ENCODE assay signal across 16 cellular contexts in genomic region chr1:81252471-81253160, GRCh38.
DNase-seq lines count a peak whose midpoint lies in the region; ATAC-seq, FAIRE-seq and TF ChIP-seq lines count a peak whose summit lies in the region.
"Had no signal": no experiment of that assay in that cellular context is flagged by ENCODE, and none has a peak within 500 bp of the region (broad histone marks: within the 10 kb centered on the region; RNA-seq: fewer than 3 reads in every experiment).

No MANE protein-coding gene starts in this region.

- CTCF ChIA-PET in WTC11 (lab: Charles Lee), result no interaction called here

- no peaks in the 10 kb centered on the region for H3K9me2 ChIP-seq in Karpas-422 (replicated peaks; ENCODE audit: insufficient read depth, low read length)

- no peaks in the 10 kb centered on the region for H3K27me3 ChIP-seq in HUES48 (ENCODE audit: control insufficient read depth, insufficient read depth, low read length)
- H3K27me3 ChIP-seq in iPS-20b (ENCODE audit: insufficient read depth, low read length), result no peaks in the 10 kb centered on the region
- no peaks in the 10 kb centered on the region for H3K27me3 ChIP-seq in Karpas-422 (ENCODE audit: low read length)

- TF ChIP-seq CTCF in WTC11 (IDR thresholded peaks at IDR 0.05), result no peak

- peaks cover 76% of the 10 kb centered on the region for H3K4me1 Mint-ChIP-seq in WTC11
- H3K4me1 Mint-ChIP-seq: CD4-positive, alpha-beta memory T cell had no signal

- peak overlapping the region; percentile 84 for H3K27ac Mint-ChIP-seq in WTC11
- H3K27ac Mint-ChIP-seq: CD4-positive, alpha-beta memory T cell had no signal

- peak overlapping the region; percentile 76 for H3K27ac ChIP-seq in HUES48 (ENCODE audit: low read depth, low read length)
- peak overlapping the region; percentile 20 for H3K27ac ChIP-seq in iPS-20b (ENCODE audit: low read length)
- H3K27ac ChIP-seq in Karpas-422 (ENCODE audit: low read length), result no peak overlapping the region
- H3K27ac ChIP-seq: GM23248 had no signal

- no peak overlapping the region for H3K9ac ChIP-seq in HUES48 (ENCODE audit: low read depth, low read length)
- H3K9ac ChIP-seq in iPS-20b (ENCODE audit: low read depth, low read length), result peak overlapping the region; percentile 21; the same call in 1 of the 2 replicates
- H3K9ac ChIP-seq in Karpas-422 (ENCODE audit: low read length), result no peak overlapping the region
- H3K9ac ChIP-seq: GM23248 had no signal

- H3K36me3 ChIP-seq in HUES48 (ENCODE audit: control insufficient read depth, insufficient read depth, low read length) (peaks cover 8% of the 10 kb centered on the region), iPS-20b (ENCODE audit: insufficient read depth, low read depth, low read length) (peaks cover 28% of the 10 kb centered on the region), Karpas-422 (ENCODE audit: insufficient read depth, low read length) (no peaks in the 10 kb centered on the region)

- H3K4me1 ChIP-seq in HUES48 (ENCODE audit: control insufficient read depth, insufficient read depth, low read length) (peaks cover 43% of the 10 kb centered on the region), iPS-20b (ENCODE audit: insufficient read depth, low read length) (peaks cover 34% of the 10 kb centered on the region), Karpas-422 (ENCODE audit: low read length) (no peaks in the 10 kb centered on the region)

- DNase-seq in WTC11 (ENCODE audit: low spot score), result no peak
- DNase-seq in Karpas-422, result no peak
- DNase-seq in GM19239 (ENCODE audit: insufficient read length, low spot score), result no peak
- no peak for DNase-seq in SIG-M5 treated with dmso at 0.1 percent for 504 hours (lab: John Stamatoyannopoulos, UW; ENCODE audit: unreplicated experiment)
- DNase-seq: C1 segment of cervical spinal cord; Calu3; CD4-positive, alpha-beta memory T cell; COR-L47; DND-41; GM23248; HCEC 1CT had no signal

- peak overlapping the region; percentile 46 for H3K4me3 Mint-ChIP-seq in WTC11
- H3K4me3 Mint-ChIP-seq: CD4-positive, alpha-beta memory T cell had no signal

- H3K79me2 ChIP-seq in Karpas-422 (ENCODE audit: low read length), result no peaks in the 10 kb centered on the region

- no peaks in the 10 kb centered on the region for H3K27me3 Mint-ChIP-seq in WTC11 (ENCODE audit: low read depth)
- H3K27me3 Mint-ChIP-seq: CD4-positive, alpha-beta memory T cell had no signal

- no peaks in the 10 kb centered on the region for H3K9me3 ChIP-seq in HUES48 (ENCODE audit: control insufficient read depth, insufficient read depth, low read length)
- no peaks in the 10 kb centered on the region for H3K9me3 ChIP-seq in iPS-20b (ENCODE audit: insufficient read depth, low read depth, low read length)
- 0 out of 2 replicates have a peak, but pooled peaks cover 3% of the 10 kb centered on the region for H3K9me3 ChIP-seq in Karpas-422 (ENCODE audit: low read length)

- H3K4me3 ChIP-seq in HUES48 (ENCODE audit: low read depth, low read length) (no peak overlapping the region), iPS-20b (ENCODE audit: low read length) (no peak overlapping the region), Karpas-422 (ENCODE audit: low read length) (no peak overlapping the region)
- H3K4me3 ChIP-seq: GM23248 had no signal

- no peaks in the 10 kb centered on the region for H4K20me1 ChIP-seq in Karpas-422 (ENCODE audit: insufficient read depth, low read depth, low read length)

- POLR2A ChIA-PET in WTC11 (lab: Charles Lee), result no interaction called here

- H3K4me2 ChIP-seq in Karpas-422 (ENCODE audit: low read depth, low read length, poor library complexity, severe bottlenecking), result no peak overlapping the region

- H3K36me3 Mint-ChIP-seq in WTC11, result peaks cover 38% of the 10 kb centered on the region
- H3K36me3 Mint-ChIP-seq: CD4-positive, alpha-beta memory T cell had no signal

- no peak for FAIRE-seq in GM19239 (lab: Jason Lieb, UNC)
- FAIRE-seq: G401.6, GM12892, H54 had no signal

- no peak overlapping the region for H2AFZ ChIP-seq in Karpas-422 (ENCODE audit: low read length)
- H2AFZ ChIP-seq: GM23248 had no signal

- peaks cover 5% of the 10 kb centered on the region for H3K9me3 Mint-ChIP-seq in WTC11

- ATAC-seq in WTC11, result no peak

TF ChIP-seq in WTC11, 78 proteins besides CTCF, POLR2A, EP300 and RAD21 (continues in another document):
- TF ChIP-seq ESRRA (CRISPR knock-in tag; IDR thresholded peaks at IDR 0.05; ENCODE audit: borderline replicate concordance) (no peak), RELA (CRISPR knock-in tag; IDR thresholded peaks at IDR 0.05; ENCODE audit: borderline replicate concordance) (no peak), GTF2I (CRISPR knock-in tag; conservative IDR thresholded peaks at IDR 0.05) (no peak), IRF2 (CRISPR knock-in tag; IDR thresholded peaks at IDR 0.05; ENCODE audit: borderline replicate concordance, low read depth) (no peak), ZNF425 (CRISPR knock-in tag; conservative IDR thresholded peaks at IDR 0.05) (peak; percentile 85), ZNF671 (CRISPR knock-in tag; IDR thresholded peaks at IDR 0.05) (peak; percentile 45; the same call in 1 of the 2 replicates), ZNF232 (CRISPR knock-in tag; IDR thresholded peaks at IDR 0.05) (no peak), FOXK1 (CRISPR knock-in tag; IDR thresholded peaks at IDR 0.05) (no peak), ZNF219 (CRISPR knock-in tag; IDR thresholded peaks at IDR 0.05; ENCODE audit: borderline replicate concordance) (no peak), CBFB (CRISPR knock-in tag; IDR thresholded peaks at IDR 0.05; ENCODE audit: low read depth) (no peak), ZNF263 (CRISPR knock-in tag; IDR thresholded peaks at IDR 0.05; ENCODE audit: low read depth) (no peak), NFATC4 (CRISPR knock-in tag; IDR thresholded peaks at IDR 0.05) (peak; percentile 51)
- TF ChIP-seq, protein P1, sequence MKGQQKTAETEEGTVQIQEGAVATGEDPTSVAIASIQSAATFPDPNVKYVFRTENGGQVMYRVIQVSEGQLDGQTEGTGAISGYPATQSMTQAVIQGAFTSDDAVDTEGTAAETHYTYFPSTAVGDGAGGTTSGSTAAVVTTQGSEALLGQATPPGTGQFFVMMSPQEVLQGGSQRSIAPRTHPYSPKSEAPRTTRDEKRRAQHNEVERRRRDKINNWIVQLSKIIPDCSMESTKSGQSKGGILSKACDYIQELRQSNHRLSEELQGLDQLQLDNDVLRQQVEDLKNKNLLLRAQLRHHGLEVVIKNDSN (CRISPR knock-in tag; IDR thresholded peaks at IDR 0.05), result no peak
- TF ChIP-seq, protein P2, sequence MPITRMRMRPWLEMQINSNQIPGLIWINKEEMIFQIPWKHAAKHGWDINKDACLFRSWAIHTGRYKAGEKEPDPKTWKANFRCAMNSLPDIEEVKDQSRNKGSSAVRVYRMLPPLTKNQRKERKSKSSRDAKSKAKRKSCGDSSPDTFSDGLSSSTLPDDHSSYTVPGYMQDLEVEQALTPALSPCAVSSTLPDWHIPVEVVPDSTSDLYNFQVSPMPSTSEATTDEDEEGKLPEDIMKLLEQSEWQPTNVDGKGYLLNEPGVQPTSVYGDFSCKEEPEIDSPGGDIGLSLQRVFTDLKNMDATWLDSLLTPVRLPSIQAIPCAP (CRISPR knock-in tag; IDR thresholded peaks at IDR 0.05), result no peak
- TF ChIP-seq, protein P3, sequence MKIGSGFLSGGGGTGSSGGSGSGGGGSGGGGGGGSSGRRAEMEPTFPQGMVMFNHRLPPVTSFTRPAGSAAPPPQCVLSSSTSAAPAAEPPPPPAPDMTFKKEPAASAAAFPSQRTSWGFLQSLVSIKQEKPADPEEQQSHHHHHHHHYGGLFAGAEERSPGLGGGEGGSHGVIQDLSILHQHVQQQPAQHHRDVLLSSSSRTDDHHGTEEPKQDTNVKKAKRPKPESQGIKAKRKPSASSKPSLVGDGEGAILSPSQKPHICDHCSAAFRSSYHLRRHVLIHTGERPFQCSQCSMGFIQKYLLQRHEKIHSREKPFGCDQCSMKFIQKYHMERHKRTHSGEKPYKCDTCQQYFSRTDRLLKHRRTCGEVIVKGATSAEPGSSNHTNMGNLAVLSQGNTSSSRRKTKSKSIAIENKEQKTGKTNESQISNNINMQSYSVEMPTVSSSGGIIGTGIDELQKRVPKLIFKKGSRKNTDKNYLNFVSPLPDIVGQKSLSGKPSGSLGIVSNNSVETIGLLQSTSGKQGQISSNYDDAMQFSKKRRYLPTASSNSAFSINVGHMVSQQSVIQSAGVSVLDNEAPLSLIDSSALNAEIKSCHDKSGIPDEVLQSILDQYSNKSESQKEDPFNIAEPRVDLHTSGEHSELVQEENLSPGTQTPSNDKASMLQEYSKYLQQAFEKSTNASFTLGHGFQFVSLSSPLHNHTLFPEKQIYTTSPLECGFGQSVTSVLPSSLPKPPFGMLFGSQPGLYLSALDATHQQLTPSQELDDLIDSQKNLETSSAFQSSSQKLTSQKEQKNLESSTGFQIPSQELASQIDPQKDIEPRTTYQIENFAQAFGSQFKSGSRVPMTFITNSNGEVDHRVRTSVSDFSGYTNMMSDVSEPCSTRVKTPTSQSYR (CRISPR knock-in tag; IDR thresholded peaks at IDR 0.05), result no peak
